In genomic region chrX:44873415-44874270, GRCh38 we compare ENCODE assay signal across 8 cellular contexts. TPM values are rescaled to one million over a fixed set of nuclear protein-coding genes. Genes with fewer than 3 reads are reported as not detected.
DNase-seq lines count a peak whose midpoint lies in the region; ATAC-seq and TF ChIP-seq lines count a peak whose summit lies in the region.

No MANE protein-coding gene starts in this region.

- H3K4me3 ChIP-seq in GM08714 (ENCODE audit: low read length): peak overlapping the region; percentile 99

- no peaks in the 10 kb centered on the region for H3K4me1 Mint-ChIP-seq in type B pancreatic cell (ENCODE audit: unreplicated experiment)

- H3K9me3 Mint-ChIP-seq in type B pancreatic cell: no peaks in the 10 kb centered on the region

- ATAC-seq in HG03108 (IDR thresholded peaks at IDR 0.05; ENCODE audit: unreplicated experiment): peak; percentile 5
- no peak for ATAC-seq in GM21390 (IDR thresholded peaks at IDR 0.05; ENCODE audit: unreplicated experiment)

- no peaks in the 10 kb centered on the region for H3K36me3 Mint-ChIP-seq in type B pancreatic cell

- TF ChIP-seq CTCF in RWPE1 (conservative IDR thresholded peaks at IDR 0.05; ENCODE audit: low read depth) (no peak), type B pancreatic cell (conservative IDR thresholded peaks at IDR 0.05) (no peak)

- H3K4me3 Mint-ChIP-seq in type B pancreatic cell: peak overlapping the region; percentile 97

- CTCF ChIA-PET in RWPE1 (lab: Yijun Ruan, JAX): no interaction called here

- no peaks in the 10 kb centered on the region for H3K27me3 Mint-ChIP-seq in type B pancreatic cell

- H3K27ac Mint-ChIP-seq in type B pancreatic cell: peak overlapping the region; percentile 96

- DNase-seq in RWPE1 (ENCODE audit: low spot score) (no peak), germinal center (ENCODE audit: low spot score) (peak; percentile 17), occipital lobe (lab: John Stamatoyannopoulos, UW) (peak; percentile 7), type B pancreatic cell (ENCODE audit: extremely low spot score, unreplicated experiment) (peak; percentile 70)
- DNase-seq in activated naive CD4-positive, alpha-beta T cell (lab: John Stamatoyannopoulos, UW): peak in 3 of 4 experiments; percentile 9 to 63 (median 42)

- POLR2A ChIA-PET in RWPE1 (lab: Yijun Ruan, JAX; ENCODE audit: low non-redundant PET): interaction anchor here (1.0 kb wide), 1 partner anchor 77 kb away, joined by 5 read pairs; no protein-coding TSS in a partner anchor

- peak overlapping the region; percentile 92 for H3K27ac ChIP-seq in RWPE1

RNA-seq across cellular contexts. Expression of gene KDM6A, which starts 0.7 kb away (rescaled TPM):
- total RNA-seq in occipital lobe: 46.3 TPM
- total RNA-seq in type B pancreatic cell (ENCODE audit: low replicate concordance): 35.2 and 38.1 TPM in 2 replicates

RNA-seq across cellular contexts. Expression of gene DUSP21, which starts 29.8 kb away (rescaled TPM):
- not detected for total RNA-seq in occipital lobe
- not detected in 2 replicates for total RNA-seq in type B pancreatic cell (ENCODE audit: low replicate concordance)
